In the genomic region with DNA sequence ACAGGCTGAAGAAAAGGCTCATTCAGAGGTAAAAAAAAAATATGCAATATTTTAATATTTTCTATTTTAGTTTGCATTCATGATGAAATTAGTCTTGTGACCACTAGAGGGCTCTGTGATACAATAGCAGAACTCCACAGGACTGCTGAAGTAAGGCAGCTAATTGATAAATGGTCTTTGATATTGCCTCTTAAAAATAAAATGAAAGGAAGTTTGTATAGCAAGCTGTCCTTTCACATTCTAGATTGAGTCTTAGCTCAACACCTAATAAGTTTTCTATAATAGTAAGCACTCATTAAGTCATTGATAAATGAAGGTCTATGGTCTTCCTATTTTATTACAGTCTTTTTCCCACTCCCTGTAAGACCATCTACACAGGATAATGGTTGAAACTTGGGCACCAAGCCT, we compare ENCODE assay signal across 8 cellular contexts.
DNase-seq lines count a peak whose midpoint lies in the region; ATAC-seq and TF ChIP-seq lines count a peak whose summit lies in the region.

No MANE protein-coding gene starts in this region.

- CTCF ChIA-PET in activated CD8-positive, alpha-beta T cell treated with anti-CD3 and anti-CD28 coated beads for 36 hours (lab: Charles Lee), result interaction anchor here (1.0 to 1.6 kb wide), 5 partner anchors 12 to 72 kb away, joined by 3 to 5 read pairs (median 3); no protein-coding TSS in a partner anchor
- CTCF ChIA-PET in activated CD8-positive, alpha-beta T cell treated with anti-CD3 and anti-CD28 coated beads, Interleukin-2, amount 10 ng/mL, durations not matched to agents 7 days and 5 days (lab: Charles Lee), result interaction anchor here (0.6 to 0.7 kb wide), 2 partner anchors 17 to 21 kb away, joined by 3 read pairs; no protein-coding TSS in a partner anchor
- CTCF ChIA-PET in mammary epithelial cell (lab: Charles Lee; ENCODE audit: low non-redundant PET), result interaction anchor here (0.6 kb wide), 2 partner anchors 12 to 376 kb away, joined by 4 to 6 read pairs; no protein-coding TSS in a partner anchor

- H2AFZ ChIP-seq in mammary epithelial cell (ENCODE audit: low read depth, low read length), result no peak overlapping the region

- no peak overlapping the region for H3K4me2 ChIP-seq in mammary epithelial cell (ENCODE audit: insufficient read depth, low read depth, low read length)

- intact Hi-C loops in activated CD8-positive, alpha-beta T cell treated with anti-CD3 and anti-CD28 coated beads for 36 hours (cut with micrococcal nuclease), result no loop called here
- intact Hi-C loops in mammary epithelial cell (cut with micrococcal nuclease), result loop anchor here (5.0 kb wide), 2 partner anchors 436 to 1026 kb away; no protein-coding TSS in a partner anchor

- no peak for DNase-seq in activated CD8-positive, alpha-beta T cell treated with anti-CD3 and anti-CD28 coated beads for 36 hours
- DNase-seq in activated CD8-positive, alpha-beta T cell treated with anti-CD3 and anti-CD28 coated beads, Interleukin-2, amount 10 ng/mL, durations not matched to agents 7 days and 5 days, result no peak
- DNase-seq in NCI-H2227 (lab: John Stamatoyannopoulos, UW; ENCODE audit: unreplicated experiment) (peak; percentile 62), mammary epithelial cell (peak; percentile 4), midbrain (lab: John Stamatoyannopoulos, UW) (peak; percentile 32)
- no peak for DNase-seq in stimulated activated CD4-positive, alpha-beta T cell treated with anti-CD3 and anti-CD28 coated beads, Interleukin-2, amount 100 ng/mL, for 24 hours

- no peaks in the 10 kb centered on the region for H3K4me1 Mint-ChIP-seq in activated CD8-positive, alpha-beta T cell treated with anti-CD3 and anti-CD28 coated beads for 36 hours (ENCODE audit: low read depth)
- no peaks in the 10 kb centered on the region for H3K4me1 Mint-ChIP-seq in activated CD8-positive, alpha-beta T cell treated with anti-CD3 and anti-CD28 coated beads, Interleukin-2, amount 10 ng/mL, durations not matched to agents 7 days and 5 days (ENCODE audit: low read depth)

- H3K27me3 Mint-ChIP-seq in activated CD8-positive, alpha-beta T cell treated with anti-CD3 and anti-CD28 coated beads for 36 hours, result no peaks in the 10 kb centered on the region
- H3K27me3 Mint-ChIP-seq in activated CD8-positive, alpha-beta T cell treated with anti-CD3 and anti-CD28 coated beads, Interleukin-2, amount 10 ng/mL, durations not matched to agents 7 days and 5 days (ENCODE audit: low read depth), result no peaks in the 10 kb centered on the region

- H3K27ac Mint-ChIP-seq in activated CD8-positive, alpha-beta T cell treated with anti-CD3 and anti-CD28 coated beads for 36 hours, result no peak overlapping the region
- H3K27ac Mint-ChIP-seq in activated CD8-positive, alpha-beta T cell treated with anti-CD3 and anti-CD28 coated beads, Interleukin-2, amount 10 ng/mL, durations not matched to agents 7 days and 5 days, result no peak overlapping the region

- no peak overlapping the region for H3K9ac ChIP-seq in mammary epithelial cell (ENCODE audit: insufficient read depth, low read length)

- in situ Hi-C loops in mammary epithelial cell (cut with MboI; ENCODE audit: low sequenced_read_pairs in 2 of 2), result no loop called here

- no peaks in the 10 kb centered on the region for H3K9me3 ChIP-seq in mammary epithelial cell (replicated peaks; ENCODE audit: insufficient read depth, low read length)

- POLR2A ChIA-PET in activated CD8-positive, alpha-beta T cell treated with anti-CD3 and anti-CD28 coated beads for 36 hours (lab: Charles Lee), result no interaction called here
- POLR2A ChIA-PET in activated CD8-positive, alpha-beta T cell treated with anti-CD3 and anti-CD28 coated beads, Interleukin-2, amount 10 ng/mL, durations not matched to agents 7 days and 5 days (lab: Charles Lee), result no interaction called here

- dilution Hi-C loops in mammary epithelial cell (cut with HindIII; ENCODE audit: low sequenced_read_pairs), result no loop called here

- H3K36me3 ChIP-seq in mammary epithelial cell (ENCODE audit: insufficient read depth, low read length), result peaks cover 4% of the 10 kb centered on the region

- H3K4me3 ChIP-seq in mammary epithelial cell (replicated peaks in 1 of 3; ENCODE audit: insufficient read depth in 1 of 3, low read depth in 2 of 3, low read length in 3 of 3), result no peak overlapping the region

- TF ChIP-seq CTCF in activated CD8-positive, alpha-beta T cell treated with anti-CD3 and anti-CD28 coated beads for 36 hours (IDR thresholded peaks at IDR 0.05), result peak; percentile 76
- peak; percentile 60 to 69 for TF ChIP-seq CTCF in mammary epithelial cell (conservative IDR thresholded peaks at IDR 0.05 in 1 of 2, IDR thresholded peaks at IDR 0.05 in 1 of 2; ENCODE audit: extremely low read depth in 1 of 2, insufficient read depth in 1 of 2, low read depth in 1 of 2, low read length in 2 of 2)

- H3K4me1 ChIP-seq in mammary epithelial cell (ENCODE audit: insufficient read depth, low read length), result no peaks in the 10 kb centered on the region

- no TSS peak for BruUV-seq in mammary epithelial cell (replicated peaks; lab: Mats Ljungman, UMichigan)

- no peaks in the 10 kb centered on the region for H4K20me1 ChIP-seq in mammary epithelial cell (ENCODE audit: insufficient read depth, low read length)

- H3K4me3 Mint-ChIP-seq in activated CD8-positive, alpha-beta T cell treated with anti-CD3 and anti-CD28 coated beads for 36 hours, result no peak overlapping the region
- H3K4me3 Mint-ChIP-seq in activated CD8-positive, alpha-beta T cell treated with anti-CD3 and anti-CD28 coated beads, Interleukin-2, amount 10 ng/mL, durations not matched to agents 7 days and 5 days, result no peak overlapping the region

- H3K9me3 Mint-ChIP-seq in activated CD8-positive, alpha-beta T cell treated with anti-CD3 and anti-CD28 coated beads for 36 hours, result no peaks in the 10 kb centered on the region
- H3K9me3 Mint-ChIP-seq in activated CD8-positive, alpha-beta T cell treated with anti-CD3 and anti-CD28 coated beads, Interleukin-2, amount 10 ng/mL, durations not matched to agents 7 days and 5 days (ENCODE audit: insufficient read depth), result no peaks in the 10 kb centered on the region

- no peaks in the 10 kb centered on the region for H3K36me3 Mint-ChIP-seq in activated CD8-positive, alpha-beta T cell treated with anti-CD3 and anti-CD28 coated beads for 36 hours (ENCODE audit: low read depth)
- H3K36me3 Mint-ChIP-seq in activated CD8-positive, alpha-beta T cell treated with anti-CD3 and anti-CD28 coated beads, Interleukin-2, amount 10 ng/mL, durations not matched to agents 7 days and 5 days (ENCODE audit: low read depth), result no peaks in the 10 kb centered on the region

- ATAC-seq in activated CD8-positive, alpha-beta T cell treated with anti-CD3 and anti-CD28 coated beads for 36 hours, result no peak
- no peak for ATAC-seq in activated CD8-positive, alpha-beta T cell treated with anti-CD3 and anti-CD28 coated beads, Interleukin-2, amount 10 ng/mL, durations not matched to agents 7 days and 5 days
- ATAC-seq in HG02938 (IDR thresholded peaks at IDR 0.05; ENCODE audit: unreplicated experiment) (peak; percentile 89), HG03196 (IDR thresholded peaks at IDR 0.05; ENCODE audit: unreplicated experiment) (no peak)

- no peak overlapping the region for H3K27ac ChIP-seq in mammary epithelial cell (ENCODE audit: insufficient read depth, low read depth, low read length)

- H3K27me3 ChIP-seq in mammary epithelial cell (ENCODE audit: insufficient read depth, low read length), result no peaks in the 10 kb centered on the region

- H3K79me2 ChIP-seq in mammary epithelial cell (ENCODE audit: insufficient read depth, low read length), result no peaks in the 10 kb centered on the region

Comparison
In these comparisons a context has a peak if more than half of its experiments do, and no peak if none do; other contexts are left out.
1. DNase-seq: peak in NCI-H2227 (single experiment), mammary epithelial cell (single experiment) and midbrain (single experiment); none in activated CD8-positive, alpha-beta T cell treated with anti-CD3 and anti-CD28 coated beads for 36 hours (single experiment), activated CD8-positive, alpha-beta T cell treated with anti-CD3 and anti-CD28 coated beads, Interleukin-2, amount 10 ng/mL, durations not matched to agents 7 days and 5 days (single experiment) and stimulated activated CD4-positive, alpha-beta T cell treated with anti-CD3 and anti-CD28 coated beads, Interleukin-2, amount 100 ng/mL, for 24 hours (0 of 2).